Comparison of ENCODE assay signal across 22 cellular contexts in the genomic region with DNA sequence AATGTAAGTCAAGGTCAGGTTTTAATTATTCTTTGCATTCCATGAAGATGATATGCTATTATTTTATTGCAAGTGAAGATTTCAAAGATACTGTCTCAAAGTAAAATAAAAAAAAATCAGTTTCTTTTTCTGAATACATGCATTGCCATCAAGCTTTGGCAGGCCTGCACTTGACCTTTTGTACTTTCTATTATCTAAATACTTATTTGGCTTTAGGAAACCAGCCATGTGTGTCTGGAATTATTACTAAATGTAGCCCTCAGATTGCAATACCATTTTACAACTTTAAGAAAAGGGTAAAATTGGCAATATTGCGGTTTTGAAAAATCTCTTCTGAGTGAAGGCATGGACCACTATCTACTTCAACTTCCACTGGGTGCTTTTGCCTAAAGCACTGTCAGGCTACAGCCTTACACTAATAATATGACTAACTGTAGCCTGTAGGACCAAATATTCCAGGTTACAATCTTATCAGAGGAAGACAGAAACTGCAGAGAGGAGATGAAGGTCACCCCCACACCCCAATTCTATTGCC.
DNase-seq lines count a peak whose midpoint lies in the region; ATAC-seq, FAIRE-seq and TF ChIP-seq lines count a peak whose summit lies in the region.
"Had no signal": no experiment of that assay in that cellular context is flagged by ENCODE, and none has a peak within 500 bp of the region (broad histone marks: within the 10 kb centered on the region; RNA-seq: fewer than 3 reads in every experiment).

No MANE protein-coding gene starts in this region.

- H3K27ac ChIP-seq in left ventricle myocardium inferior (replicated peaks) (peak overlapping the region; percentile 64), small intestine (ENCODE audit: low read depth in 1 of 2, low read length in 1 of 2) (no peak overlapping the region)
- H3K27ac ChIP-seq: neural progenitor cell had no signal

- H3K4me3 ChIP-seq in bronchial epithelial cell (ENCODE audit: low read depth, low read length) (no peak overlapping the region), left ventricle myocardium inferior (no peak overlapping the region), small intestine (ENCODE audit: low read depth in 1 of 2, low read length in 2 of 2) (no peak overlapping the region)
- H3K4me3 ChIP-seq: neural progenitor cell had no signal

- H3K36me3 ChIP-seq in bronchial epithelial cell (ENCODE audit: control insufficient read depth, insufficient read depth, low read length) (no peaks in the 10 kb centered on the region), left ventricle myocardium inferior (no peaks in the 10 kb centered on the region), small intestine (ENCODE audit: control insufficient read depth in 2 of 2, insufficient read depth in 2 of 2, low read length in 2 of 2) (no peaks in the 10 kb centered on the region)
- H3K36me3 ChIP-seq: neural progenitor cell had no signal

- ATAC-seq in HG03159 (IDR thresholded peaks at IDR 0.05; ENCODE audit: unreplicated experiment), result no peak
- ATAC-seq in GM18867 (IDR thresholded peaks at IDR 0.05; ENCODE audit: unreplicated experiment), result no peak
- ATAC-seq: effector memory CD8-positive, alpha-beta T cell; T-cell had no signal

- H3K4me1 ChIP-seq in left ventricle myocardium inferior (peaks cover 28% of the 10 kb centered on the region), small intestine (ENCODE audit: control insufficient read depth in 2 of 2, insufficient read depth in 1 of 2, low read depth in 1 of 2, low read length in 1 of 2) (no peaks in the 10 kb centered on the region)
- H3K4me1 ChIP-seq: neural progenitor cell had no signal

- TF ChIP-seq CTCF in bronchial epithelial cell (IDR thresholded peaks at IDR 0.05; ENCODE audit: insufficient read depth, low read length, severe bottlenecking) (no peak), left ventricle myocardium inferior (IDR thresholded peaks at IDR 0.05; ENCODE audit: borderline replicate concordance) (no peak)

- intact Hi-C loops in left ventricle myocardium inferior (cut with micrococcal nuclease), result no loop called here

- DNase-seq in LHCN-M2 (ENCODE audit: low read depth) (peak; percentile 25), bronchial epithelial cell (ENCODE audit: low read depth) (peak; percentile 1), left ventricle myocardium inferior (no peak), small intestine (peak; percentile 2), NCI-H526 treated with DMSO at 0.1 percent for 48 hours (lab: John Stamatoyannopoulos, UW) (no peak)
- DNase-seq in stimulated activated CD4-positive, alpha-beta T cell treated with anti-CD3 and anti-CD28 coated beads, Interleukin-4, amount 100 ng/mL, for 1 hour, result no peak
- DNase-seq: activated CD4-positive, alpha-beta T cell treated with anti-CD3 and anti-CD28 coated beads, Interleukin-2, amount 50 U/mL, for 1 hour; activated CD8-positive, alpha-beta memory T cell treated with anti-CD3 and anti-CD28 coated beads, Interleukin-2, amount 50 U/mL, for 4 hours; activated effector memory CD4-positive, alpha-beta T cell treated with anti-CD3 and anti-CD28 coated beads, Interleukin-2, amount 50 U/mL, for 16 hours; Calu3; effector memory CD8-positive, alpha-beta T cell; foreskin melanocyte; GDM1; H9; NCI-H1105 treated with DMSO at 0.1 percent for 48 hours; NCI-H2081 treated with DMSO at 0.1 percent for 48 hours; NCI-H510A; T-cell had no signal

- 65 to 86% (median 68%) methylated on average over 1 of the region's 1 CpG for WGBS in small intestine, 3 donors

- no peaks in the 10 kb centered on the region for H3K27me3 ChIP-seq in bronchial epithelial cell (ENCODE audit: control insufficient read depth, insufficient read depth, low read length)
- no peaks in the 10 kb centered on the region for H3K27me3 ChIP-seq in left ventricle myocardium inferior (ENCODE audit: low read depth)
- no peaks in the 10 kb centered on the region for H3K27me3 ChIP-seq in small intestine (ENCODE audit: control insufficient read depth in 2 of 2, insufficient read depth in 2 of 2, low read length in 2 of 2)
- H3K27me3 ChIP-seq: neural progenitor cell had no signal

- H3K9me3 ChIP-seq in left ventricle myocardium inferior (replicated peaks), result no peaks in the 10 kb centered on the region
- H3K9me3 ChIP-seq in small intestine (ENCODE audit: control insufficient read depth, low read depth), result no peaks in the 10 kb centered on the region

- FAIRE-seq in bronchial epithelial cell (lab: Jason Lieb, UNC) (no peak), small intestine (lab: Jason Lieb, UNC) (no peak)
- FAIRE-seq: GM12891 had no signal

Comparison
In these comparisons a context has a peak if more than half of its experiments do, and no peak if none do; other contexts are left out.
1. DNase-seq: peak in LHCN-M2 (single experiment), bronchial epithelial cell (single experiment) and small intestine (single experiment); none in left ventricle myocardium inferior (single experiment), NCI-H526 treated with DMSO at 0.1 percent for 48 hours (single experiment) and stimulated activated CD4-positive, alpha-beta T cell treated with anti-CD3 and anti-CD28 coated beads, Interleukin-4, amount 100 ng/mL, for 1 hour (single experiment).